ENCODE assay signal across 14 cellular contexts in genomic region chr2:98027955-98028593, GRCh38. TPM values are rescaled to one million over a fixed set of nuclear protein-coding genes. Genes with fewer than 3 reads are reported as not detected.
DNase-seq lines count a peak whose midpoint lies in the region; ATAC-seq, FAIRE-seq and TF ChIP-seq lines count a peak whose summit lies in the region.
"Had no signal": no experiment of that assay in that cellular context is flagged by ENCODE, and none has a peak within 500 bp of the region (broad histone marks: within the 10 kb centered on the region; RNA-seq: fewer than 3 reads in every experiment).

No MANE protein-coding gene starts in this region.

- no peaks in the 10 kb centered on the region for H3K36me3 Mint-ChIP-seq in activated T-helper 1 cell treated with anti-CD3 and anti-CD28 coated beads, Interleukin-12 subunit alpha, Interleukin-12 subunit beta, Interleukin-2, Interleukin-4 antibody, amounts not matched to agents 30 ng/mL and 10 ng/mL and 1 ng/mL, durations not matched to agents 14 hours and 24 hours and 36 hours (ENCODE audit: low read depth)

- intact Hi-C loops in Right ventricle myocardium superior (cut with DNase I) = no loop called here
- intact Hi-C loops in activated T-helper 1 cell treated with anti-CD3 and anti-CD28 coated beads, Interleukin-12 subunit alpha, Interleukin-12 subunit beta, Interleukin-2, Interleukin-4 antibody, amounts not matched to agents 30 ng/mL and 10 ng/mL and 1 ng/mL, durations not matched to agents 14 hours and 24 hours and 36 hours (cut with micrococcal nuclease) = loop anchor here (1.0 kb wide), 1 partner anchor 16 kb away; no protein-coding TSS in a partner anchor

- FAIRE-seq in GM12891 (lab: Jason Lieb, UNC) = peak; percentile 84

- DNase-seq in A172 (ENCODE audit: low spot score) (peak; percentile 13), GM12891 (ENCODE audit: insufficient read length, low spot score) (no peak), RPMI7951 (ENCODE audit: low read depth) (peak; percentile 52), fibroblast of villous mesenchyme (ENCODE audit: low read depth) (peak; percentile 26), Right ventricle myocardium superior (no peak), NCI-H2107 (lab: John Stamatoyannopoulos, UW) (no peak)
- DNase-seq in activated T-helper 1 cell treated with anti-CD3 and anti-CD28 coated beads, Interleukin-12 subunit alpha, Interleukin-12 subunit beta, Interleukin-2, Interleukin-4 antibody, amounts not matched to agents 30 ng/mL and 10 ng/mL and 1 ng/mL, durations not matched to agents 14 hours and 24 hours and 36 hours (ENCODE audit: low spot score) = no peak
- DNase-seq: activated CD4-positive, alpha-beta T cell treated with anti-CD3 and anti-CD28 coated beads, Interleukin-2, amount 50 U/mL, for 1 hour; dorsolateral prefrontal cortex; NCI-H524 had no signal

- no peak for TF ChIP-seq POLR2A in GM12891 (IDR thresholded peaks at IDR 0.05; ENCODE audit: low read depth, low read length)

- no peak overlapping the region for H3K4me3 Mint-ChIP-seq in activated T-helper 1 cell treated with anti-CD3 and anti-CD28 coated beads, Interleukin-12 subunit alpha, Interleukin-12 subunit beta, Interleukin-2, Interleukin-4 antibody, amounts not matched to agents 30 ng/mL and 10 ng/mL and 1 ng/mL, durations not matched to agents 14 hours and 24 hours and 36 hours

- no peak overlapping the region for H3K27ac Mint-ChIP-seq in activated T-helper 1 cell treated with anti-CD3 and anti-CD28 coated beads, Interleukin-12 subunit alpha, Interleukin-12 subunit beta, Interleukin-2, Interleukin-4 antibody, amounts not matched to agents 30 ng/mL and 10 ng/mL and 1 ng/mL, durations not matched to agents 14 hours and 24 hours and 36 hours

- no peak overlapping the region for H3K4me3 ChIP-seq in fibroblast of villous mesenchyme (ENCODE audit: low read depth, low read length)
- H3K4me3 ChIP-seq: dorsolateral prefrontal cortex, lung, SK-N-MC had no signal

- ATAC-seq in Right ventricle myocardium superior (ENCODE audit: poor library complexity) (no peak), GM21367 (IDR thresholded peaks at IDR 0.05; ENCODE audit: unreplicated experiment) (no peak)

- H3K9me3 Mint-ChIP-seq in activated T-helper 1 cell treated with anti-CD3 and anti-CD28 coated beads, Interleukin-12 subunit alpha, Interleukin-12 subunit beta, Interleukin-2, Interleukin-4 antibody, amounts not matched to agents 30 ng/mL and 10 ng/mL and 1 ng/mL, durations not matched to agents 14 hours and 24 hours and 36 hours = no peaks in the 10 kb centered on the region

- no peaks in the 10 kb centered on the region for H3K27me3 Mint-ChIP-seq in activated T-helper 1 cell treated with anti-CD3 and anti-CD28 coated beads, Interleukin-12 subunit alpha, Interleukin-12 subunit beta, Interleukin-2, Interleukin-4 antibody, amounts not matched to agents 30 ng/mL and 10 ng/mL and 1 ng/mL, durations not matched to agents 14 hours and 24 hours and 36 hours (ENCODE audit: insufficient read depth)

- H3K4me1 Mint-ChIP-seq in activated T-helper 1 cell treated with anti-CD3 and anti-CD28 coated beads, Interleukin-12 subunit alpha, Interleukin-12 subunit beta, Interleukin-2, Interleukin-4 antibody, amounts not matched to agents 30 ng/mL and 10 ng/mL and 1 ng/mL, durations not matched to agents 14 hours and 24 hours and 36 hours (ENCODE audit: low read depth) = peaks cover 25% of the 10 kb centered on the region

- no peak for TF ChIP-seq CTCF in fibroblast of villous mesenchyme (IDR thresholded peaks at IDR 0.05; ENCODE audit: insufficient read depth, low read depth, low read length)

TF ChIP-seq in GM12891, 5 proteins besides CTCF, POLR2A, EP300 and RAD21:
- TF ChIP-seq TAF1 (IDR thresholded peaks at IDR 0.05; ENCODE audit: low read depth, low read length) = no peak
- TF ChIP-seq PAX5 (IDR thresholded peaks at IDR 0.05; ENCODE audit: insufficient read depth, low read length, severe bottlenecking) = no peak
- no peak for TF ChIP-seq POLR2AphosphoS5 (IDR thresholded peaks at IDR 0.05; ENCODE audit: low read depth, low read length)
- no peak for TF ChIP-seq POU2F2 (IDR thresholded peaks at IDR 0.05; ENCODE audit: low read depth, low read length)
- TF ChIP-seq SPI1 (IDR thresholded peaks at IDR 0.05; ENCODE audit: low read depth, low read length) = no peak

RNA-seq across cellular contexts. Expression of gene TMEM131, which starts 32.3 kb away (rescaled TPM):
- total RNA-seq in A172 (2014; rRNA removed; shearing (Covaris generic)) = 13.6 and 21.9 TPM in 2 replicates
- 22.4 TPM for polyA plus RNA-seq in GM12891 (2012; ENCODE audit: low read depth, missing spikeins)
- 22.6 and 32.4 TPM in 2 replicates for total RNA-seq in RPMI7951 (2014; rRNA removed; shearing (Covaris generic))
- total RNA-seq in fibroblast of villous mesenchyme (24.5 and 43.6 TPM in 2 replicates), Right ventricle myocardium superior (26.7 TPM)
- 36.5 and 38.4 TPM in 2 replicates for total RNA-seq in activated T-helper 1 cell treated with anti-CD3 and anti-CD28 coated beads, Interleukin-12 subunit alpha, Interleukin-12 subunit beta, Interleukin-2, Interleukin-4 antibody, amounts not matched to agents 30 ng/mL and 10 ng/mL and 1 ng/mL, durations not matched to agents 14 hours and 24 hours and 36 hours

RNA-seq across cellular contexts. Expression of gene VWA3B, which starts 58.9 kb away (rescaled TPM):
- not detected in 2 replicates for total RNA-seq in A172 (2014; rRNA removed; shearing (Covaris generic))
- not detected for polyA plus RNA-seq in GM12891 (2012; ENCODE audit: low read depth, missing spikeins)
- total RNA-seq in RPMI7951 (2014; rRNA removed; shearing (Covaris generic)) = 0.29 TPM in 1 of 2 replicates, not detected in the other
- total RNA-seq in fibroblast of villous mesenchyme (not detected in 2 replicates), Right ventricle myocardium superior (0.32 TPM)
- total RNA-seq in activated T-helper 1 cell treated with anti-CD3 and anti-CD28 coated beads, Interleukin-12 subunit alpha, Interleukin-12 subunit beta, Interleukin-2, Interleukin-4 antibody, amounts not matched to agents 30 ng/mL and 10 ng/mL and 1 ng/mL, durations not matched to agents 14 hours and 24 hours and 36 hours = not detected in 2 replicates
- total RNA-seq: pulmonary artery endothelial cell had no signal

Comparison
In these comparisons a context has a peak if more than half of its experiments do, and no peak if none do; other contexts are left out.
1. DNase-seq: peak in A172 (single experiment), RPMI7951 (single experiment) and fibroblast of villous mesenchyme (single experiment); none in GM12891 (single experiment), Right ventricle myocardium superior (single experiment), NCI-H2107 (single experiment) and activated T-helper 1 cell treated with anti-CD3 and anti-CD28 coated beads, Interleukin-12 subunit alpha, Interleukin-12 subunit beta, Interleukin-2, Interleukin-4 antibody, amounts not matched to agents 30 ng/mL and 10 ng/mL and 1 ng/mL, durations not matched to agents 14 hours and 24 hours and 36 hours (single experiment).